Comparison of ENCODE assay signal across 7 cellular contexts in the genomic region with DNA sequence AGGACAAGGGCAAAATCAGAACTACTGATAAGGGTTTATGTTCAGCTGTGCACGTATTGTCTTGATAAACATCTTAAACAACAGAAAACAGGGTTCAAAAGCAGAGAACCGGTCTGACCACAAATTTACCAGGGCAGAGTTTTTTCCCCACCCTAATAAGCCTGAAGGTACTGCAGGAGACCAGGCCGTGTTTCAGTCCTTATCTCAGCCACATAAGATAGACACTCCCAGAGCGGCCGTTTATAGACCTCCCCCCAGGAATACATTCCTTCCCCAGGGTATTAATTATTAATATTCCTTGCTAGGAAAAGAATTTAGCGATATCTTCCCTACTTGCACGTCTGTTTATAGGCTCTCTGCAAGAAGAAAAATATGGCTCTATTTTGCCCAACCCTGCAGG. TPM values are rescaled to one million over a fixed set of nuclear protein-coding genes. Genes with fewer than 3 reads are reported as not detected.
A peak's percentile ranks its signal among the peaks of the same experiment; 100 is the strongest.
DNase-seq lines count a peak whose midpoint lies in the region; ATAC-seq and TF ChIP-seq lines count a peak whose summit lies in the region.
"Not testable (repeated sequence)": the region's sequence is repeated elsewhere in the genome, so short reads cannot be mapped to it uniquely, and the experiment has no call there.

No MANE protein-coding gene starts in this region.

- ATAC-seq in CD4-positive, alpha-beta T cell (ENCODE audit: poor library complexity); activated CD8-positive, alpha-beta T cell treated with anti-CD3 and anti-CD28 coated beads for 36 hours; left lobe of liver; naive thymus-derived CD8-positive, alpha-beta T cell: not testable (repeated sequence)

- POLR2A ChIA-PET in CD4-positive, alpha-beta T cell (lab: Charles Lee): interaction anchor here (1.8 kb wide), 1 partner anchor 17 kb away, joined by 7 read pairs; no protein-coding TSS in a partner anchor
- POLR2A ChIA-PET in HEK293 (lab: Yijun Ruan, JAX); activated CD8-positive, alpha-beta T cell treated with anti-CD3 and anti-CD28 coated beads for 36 hours (lab: Charles Lee): not testable (repeated sequence)
- POLR2A ChIA-PET in naive thymus-derived CD8-positive, alpha-beta T cell (lab: Charles Lee): interaction anchor here (1.2 kb wide), 1 partner anchor 32 kb away, joined by 5 read pairs; no protein-coding TSS in a partner anchor

- not testable (repeated sequence) for H3K27me3 ChIP-seq in CD4-positive, alpha-beta T cell (ENCODE audit: control insufficient read depth, insufficient read depth, low read length)

- H3K4me3 ChIP-seq in HEK293 (ENCODE audit: low read depth, low read length): not testable (repeated sequence)

- not testable (repeated sequence) for H3K4me3 Mint-ChIP-seq in CD4-positive, alpha-beta T cell; activated CD8-positive, alpha-beta T cell treated with anti-CD3 and anti-CD28 coated beads for 36 hours; activated naive CD4-positive, alpha-beta T cell treated with anti-CD3 and anti-CD28 coated beads, Interleukin-2, amount 50 U/mL, for 24 hours
- H3K4me3 Mint-ChIP-seq in naive thymus-derived CD8-positive, alpha-beta T cell: peak overlapping the region in 3 of 10 donors; percentile 16 to 23 (median 19)

- not testable (repeated sequence) for H3K9me3 ChIP-seq in CD4-positive, alpha-beta T cell (ENCODE audit: control insufficient read depth, low read length); HEK293 (ENCODE audit: control insufficient read depth, insufficient read depth, low read depth, low read length)

- not testable (repeated sequence) for H3K27me3 Mint-ChIP-seq in CD4-positive, alpha-beta T cell; activated CD8-positive, alpha-beta T cell treated with anti-CD3 and anti-CD28 coated beads for 36 hours; activated naive CD4-positive, alpha-beta T cell treated with anti-CD3 and anti-CD28 coated beads, Interleukin-2, amount 50 U/mL, for 24 hours; naive thymus-derived CD8-positive, alpha-beta T cell

- TF ChIP-seq CTCF in CD4-positive, alpha-beta T cell (IDR thresholded peaks at IDR 0.05); HEK293 (tag by site-specific recombination; IDR thresholded peaks at IDR 0.05); activated CD8-positive, alpha-beta T cell treated with anti-CD3 and anti-CD28 coated beads for 36 hours (IDR thresholded peaks at IDR 0.05): not testable (repeated sequence)

- intact Hi-C loops in CD4-positive, alpha-beta T cell (cut with DNase I, micrococcal nuclease); activated CD8-positive, alpha-beta T cell treated with anti-CD3 and anti-CD28 coated beads for 36 hours (cut with micrococcal nuclease): not testable (repeated sequence)

- peaks cover 81% of the 10 kb centered on the region for H3K4me1 Mint-ChIP-seq in CD4-positive, alpha-beta T cell (ENCODE audit: low read depth)
- peaks cover 55% of the 10 kb centered on the region for H3K4me1 Mint-ChIP-seq in activated CD8-positive, alpha-beta T cell treated with anti-CD3 and anti-CD28 coated beads for 36 hours (ENCODE audit: low read depth)
- H3K4me1 Mint-ChIP-seq in activated naive CD4-positive, alpha-beta T cell treated with anti-CD3 and anti-CD28 coated beads, Interleukin-2, amount 50 U/mL, for 24 hours: peaks cover 88% of the 10 kb centered on the region
- H3K4me1 Mint-ChIP-seq in naive thymus-derived CD8-positive, alpha-beta T cell: peaks cover 33 to 68% (median 62%) of the 10 kb centered on the region in 4 donors

- CTCF ChIA-PET in CD4-positive, alpha-beta T cell (lab: Charles Lee): interaction anchor here (1.4 kb wide), 1 partner anchor 17 kb away, joined by 6 read pairs; no protein-coding TSS in a partner anchor
- CTCF ChIA-PET in HEK293 (lab: Yijun Ruan, JAX): interaction anchor here (0.6 to 0.7 kb wide), 2 partner anchors 57 to 162 kb away, joined by 3 read pairs; no protein-coding TSS in a partner anchor
- CTCF ChIA-PET in activated CD8-positive, alpha-beta T cell treated with anti-CD3 and anti-CD28 coated beads for 36 hours (lab: Charles Lee): interaction anchor here (3.0 kb wide), 1 partner anchor 17 kb away, joined by 12 read pairs; no protein-coding TSS in a partner anchor

- DNase-seq in CD4-positive, alpha-beta T cell: not testable (repeated sequence)
- DNase-seq in activated CD8-positive, alpha-beta T cell treated with anti-CD3 and anti-CD28 coated beads for 36 hours: peak; percentile 40
- DNase-seq in activated CD8-positive, alpha-beta memory T cell treated with anti-CD3 and anti-CD28 coated beads, Interleukin-2, amount 50 U/mL, for 48 hours: peak; percentile 44
- peak; percentile 21 for DNase-seq in left lobe of liver (ENCODE audit: low spot score)
- DNase-seq in naive thymus-derived CD8-positive, alpha-beta T cell: peak in 1 of 10 donors; percentile 17

- not testable (repeated sequence) for H3K27ac ChIP-seq in CD4-positive, alpha-beta T cell (ENCODE audit: low read depth, low read length); HEK293 (ENCODE audit: extremely low read depth, low read depth, low read length)

- peaks cover 12% of the 10 kb centered on the region for H3K9me3 Mint-ChIP-seq in CD4-positive, alpha-beta T cell
- peaks cover 29% of the 10 kb centered on the region for H3K9me3 Mint-ChIP-seq in activated CD8-positive, alpha-beta T cell treated with anti-CD3 and anti-CD28 coated beads for 36 hours
- not testable (repeated sequence) for H3K9me3 Mint-ChIP-seq in activated naive CD4-positive, alpha-beta T cell treated with anti-CD3 and anti-CD28 coated beads, Interleukin-2, amount 50 U/mL, for 24 hours
- peaks cover 3 to 21% (median 15%) of the 10 kb centered on the region in 9 donors for H3K9me3 Mint-ChIP-seq in naive thymus-derived CD8-positive, alpha-beta T cell

- peaks cover 77% of the 10 kb centered on the region for H3K36me3 Mint-ChIP-seq in CD4-positive, alpha-beta T cell (ENCODE audit: low read depth)
- peaks cover 43% of the 10 kb centered on the region for H3K36me3 Mint-ChIP-seq in activated CD8-positive, alpha-beta T cell treated with anti-CD3 and anti-CD28 coated beads for 36 hours (ENCODE audit: low read depth)
- H3K36me3 Mint-ChIP-seq in activated naive CD4-positive, alpha-beta T cell treated with anti-CD3 and anti-CD28 coated beads, Interleukin-2, amount 50 U/mL, for 24 hours: peaks cover 23% of the 10 kb centered on the region
- H3K36me3 Mint-ChIP-seq in naive thymus-derived CD8-positive, alpha-beta T cell: peaks cover 20 to 33% (median 30%) of the 10 kb centered on the region in 3 donors

- H3K4me1 ChIP-seq in HEK293 (ENCODE audit: control insufficient read depth, insufficient read depth, low read length): not testable (repeated sequence)

- peak overlapping the region; percentile 40 for H3K27ac Mint-ChIP-seq in CD4-positive, alpha-beta T cell
- H3K27ac Mint-ChIP-seq in activated CD8-positive, alpha-beta T cell treated with anti-CD3 and anti-CD28 coated beads for 36 hours: not testable (repeated sequence)
- H3K27ac Mint-ChIP-seq in activated naive CD4-positive, alpha-beta T cell treated with anti-CD3 and anti-CD28 coated beads, Interleukin-2, amount 50 U/mL, for 24 hours: peak overlapping the region; percentile 78
- peak overlapping the region in 7 of 10 donors; percentile 34 to 84 (median 56) for H3K27ac Mint-ChIP-seq in naive thymus-derived CD8-positive, alpha-beta T cell

- H3K36me3 ChIP-seq in HEK293 (ENCODE audit: control insufficient read depth in 2 of 2, insufficient read depth in 1 of 2, low read length in 2 of 2): not testable (repeated sequence)

TF ChIP-seq in HEK293, 187 proteins besides CTCF, POLR2A, EP300 and RAD21:
- TF ChIP-seq SETDB1 (IDR thresholded peaks at IDR 0.05; ENCODE audit: insufficient read length, low read length): peak; percentile 65

RNA-seq across cellular contexts. Expression of gene MAN1C1, which starts 19.6 kb away (rescaled TPM):
- total RNA-seq in CD4-positive, alpha-beta T cell: 10 to 100 TPM; 44.4 to 46.9 TPM
- 1 to 10 TPM; 3.7 to 4.4 TPM for total RNA-seq in activated CD8-positive, alpha-beta T cell treated with anti-CD3 and anti-CD28 coated beads for 36 hours
- 39.4 TPM for total RNA-seq in left lobe of liver
- total RNA-seq in naive thymus-derived CD8-positive, alpha-beta T cell: 10 to 100 TPM; 46.0 to 47.2 TPM
- polyA plus RNA-seq in naive thymus-derived CD8-positive, alpha-beta T cell: 10 to 100 TPM; 11.3 to 48.3 (median 11.7) TPM
